ENCODE assay signal across 1 cellular context in the genomic region with DNA sequence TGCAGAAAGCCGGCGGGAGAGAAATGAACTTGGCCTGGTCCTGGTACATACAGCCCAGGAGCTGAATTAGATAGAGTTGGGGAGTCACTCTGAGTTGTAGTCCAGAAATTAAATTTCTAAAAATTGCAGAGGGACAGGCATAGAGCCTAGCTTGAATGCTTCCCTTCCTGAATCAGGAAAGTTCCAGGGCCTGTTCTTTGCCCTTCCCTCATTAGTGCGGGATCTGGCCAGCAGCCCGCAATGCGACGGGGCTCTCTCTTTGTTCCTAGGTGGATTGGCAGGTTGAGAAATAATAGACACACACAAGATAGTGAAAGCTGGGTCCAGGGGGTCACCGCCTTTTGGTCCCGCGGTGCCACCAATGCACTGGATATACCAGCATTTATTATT.
A peak's percentile ranks its signal among the peaks of the same experiment; 100 is the strongest.
TF ChIP-seq lines count a peak whose summit lies in the region.

No MANE protein-coding gene starts in this region.

TF ChIP-seq in HepG2, 621 proteins besides CTCF, POLR2A, EP300 and RAD21:
- TF ChIP-seq, protein P1, sequence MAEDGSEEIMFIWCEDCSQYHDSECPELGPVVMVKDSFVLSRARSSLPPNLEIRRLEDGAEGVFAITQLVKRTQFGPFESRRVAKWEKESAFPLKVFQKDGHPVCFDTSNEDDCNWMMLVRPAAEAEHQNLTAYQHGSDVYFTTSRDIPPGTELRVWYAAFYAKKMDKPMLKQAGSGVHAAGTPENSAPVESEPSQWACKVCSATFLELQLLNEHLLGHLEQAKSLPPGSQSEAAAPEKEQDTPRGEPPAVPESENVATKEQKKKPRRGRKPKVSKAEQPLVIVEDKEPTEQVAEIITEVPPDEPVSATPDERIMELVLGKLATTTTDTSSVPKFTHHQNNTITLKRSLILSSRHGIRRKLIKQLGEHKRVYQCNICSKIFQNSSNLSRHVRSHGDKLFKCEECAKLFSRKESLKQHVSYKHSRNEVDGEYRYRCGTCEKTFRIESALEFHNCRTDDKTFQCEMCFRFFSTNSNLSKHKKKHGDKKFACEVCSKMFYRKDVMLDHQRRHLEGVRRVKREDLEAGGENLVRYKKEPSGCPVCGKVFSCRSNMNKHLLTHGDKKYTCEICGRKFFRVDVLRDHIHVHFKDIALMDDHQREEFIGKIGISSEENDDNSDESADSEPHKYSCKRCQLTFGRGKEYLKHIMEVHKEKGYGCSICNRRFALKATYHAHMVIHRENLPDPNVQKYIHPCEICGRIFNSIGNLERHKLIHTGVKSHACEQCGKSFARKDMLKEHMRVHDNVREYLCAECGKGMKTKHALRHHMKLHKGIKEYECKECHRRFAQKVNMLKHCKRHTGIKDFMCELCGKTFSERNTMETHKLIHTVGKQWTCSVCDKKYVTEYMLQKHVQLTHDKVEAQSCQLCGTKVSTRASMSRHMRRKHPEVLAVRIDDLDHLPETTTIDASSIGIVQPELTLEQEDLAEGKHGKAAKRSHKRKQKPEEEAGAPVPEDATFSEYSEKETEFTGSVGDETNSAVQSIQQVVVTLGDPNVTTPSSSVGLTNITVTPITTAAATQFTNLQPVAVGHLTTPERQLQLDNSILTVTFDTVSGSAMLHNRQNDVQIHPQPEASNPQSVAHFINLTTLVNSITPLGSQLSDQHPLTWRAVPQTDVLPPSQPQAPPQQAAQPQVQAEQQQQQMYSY (CRISPR knock-in tag; IDR thresholded peaks at IDR 0.05) = peak; percentile 91
- TF ChIP-seq SETDB1 (CRISPR knock-in tag; IDR thresholded peaks at IDR 0.05; ENCODE audit: borderline replicate concordance) (no peak), JARID2 (CRISPR knock-in tag; IDR thresholded peaks at IDR 0.05; ENCODE audit: insufficient replicate concordance) (no peak), MEF2D (CRISPR knock-in tag; IDR thresholded peaks at IDR 0.05) (0 out of 2 replicates have a peak, but pooled peaks have one; percentile 39), FOXK2 (IDR thresholded peaks at IDR 0.05) (no peak), MIER2 (CRISPR knock-in tag; IDR thresholded peaks at IDR 0.05) (no peak)
- TF ChIP-seq, protein P2, sequence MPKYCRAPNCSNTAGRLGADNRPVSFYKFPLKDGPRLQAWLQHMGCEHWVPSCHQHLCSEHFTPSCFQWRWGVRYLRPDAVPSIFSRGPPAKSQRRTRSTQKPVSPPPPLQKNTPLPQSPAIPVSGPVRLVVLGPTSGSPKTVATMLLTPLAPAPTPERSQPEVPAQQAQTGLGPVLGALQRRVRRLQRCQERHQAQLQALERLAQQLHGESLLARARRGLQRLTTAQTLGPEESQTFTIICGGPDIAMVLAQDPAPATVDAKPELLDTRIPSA (CRISPR knock-in tag; IDR thresholded peaks at IDR 0.05; ENCODE audit: borderline replicate concordance) = no peak
- TF ChIP-seq, protein P3, sequence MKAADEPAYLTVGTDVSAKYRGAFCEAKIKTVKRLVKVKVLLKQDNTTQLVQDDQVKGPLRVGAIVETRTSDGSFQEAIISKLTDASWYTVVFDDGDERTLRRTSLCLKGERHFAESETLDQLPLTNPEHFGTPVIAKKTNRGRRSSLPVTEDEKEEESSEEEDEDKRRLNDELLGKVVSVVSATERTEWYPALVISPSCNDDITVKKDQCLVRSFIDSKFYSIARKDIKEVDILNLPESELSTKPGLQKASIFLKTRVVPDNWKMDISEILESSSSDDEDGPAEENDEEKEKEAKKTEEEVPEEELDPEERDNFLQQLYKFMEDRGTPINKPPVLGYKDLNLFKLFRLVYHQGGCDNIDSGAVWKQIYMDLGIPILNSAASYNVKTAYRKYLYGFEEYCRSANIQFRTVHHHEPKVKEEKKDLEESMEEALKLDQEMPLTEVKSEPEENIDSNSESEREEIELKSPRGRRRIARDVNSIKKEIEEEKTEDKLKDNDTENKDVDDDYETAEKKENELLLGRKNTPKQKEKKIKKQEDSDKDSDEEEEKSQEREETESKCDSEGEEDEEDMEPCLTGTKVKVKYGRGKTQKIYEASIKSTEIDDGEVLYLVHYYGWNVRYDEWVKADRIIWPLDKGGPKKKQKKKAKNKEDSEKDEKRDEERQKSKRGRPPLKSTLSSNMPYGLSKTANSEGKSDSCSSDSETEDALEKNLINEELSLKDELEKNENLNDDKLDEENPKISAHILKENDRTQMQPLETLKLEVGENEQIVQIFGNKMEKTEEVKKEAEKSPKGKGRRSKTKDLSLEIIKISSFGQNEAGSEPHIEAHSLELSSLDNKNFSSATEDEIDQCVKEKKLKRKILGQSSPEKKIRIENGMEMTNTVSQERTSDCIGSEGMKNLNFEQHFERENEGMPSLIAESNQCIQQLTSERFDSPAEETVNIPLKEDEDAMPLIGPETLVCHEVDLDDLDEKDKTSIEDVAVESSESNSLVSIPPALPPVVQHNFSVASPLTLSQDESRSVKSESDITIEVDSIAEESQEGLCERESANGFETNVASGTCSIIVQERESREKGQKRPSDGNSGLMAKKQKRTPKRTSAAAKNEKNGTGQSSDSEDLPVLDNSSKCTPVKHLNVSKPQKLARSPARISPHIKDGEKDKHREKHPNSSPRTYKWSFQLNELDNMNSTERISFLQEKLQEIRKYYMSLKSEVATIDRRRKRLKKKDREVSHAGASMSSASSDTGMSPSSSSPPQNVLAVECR (CRISPR knock-in tag; IDR thresholded peaks at IDR 0.05; ENCODE audit: borderline replicate concordance) = no peak
